Comparison of ENCODE assay signal across 19 cellular contexts in genomic region chr1:201286445-201286844, GRCh38. TPM values are rescaled to one million over a fixed set of nuclear protein-coding genes. Genes with fewer than 3 reads are reported as not detected.
DNase-seq lines count a peak whose midpoint lies in the region; ATAC-seq and TF ChIP-seq lines count a peak whose summit lies in the region.
"Had no signal": no experiment of that assay in that cellular context is flagged by ENCODE, and none has a peak within 500 bp of the region (broad histone marks: within the 10 kb centered on the region; RNA-seq: fewer than 3 reads in every experiment).

No MANE protein-coding gene starts in this region.

- no peak overlapping the region for H2AK5ac ChIP-seq in mesenchymal stem cell (ENCODE audit: low read length, severe bottlenecking)

- no peak for TF ChIP-seq CTCF in DND-41 (IDR thresholded peaks at IDR 0.05; ENCODE audit: borderline replicate concordance, extremely low read depth, low read length, poor library complexity, severe bottlenecking)
- no peak for TF ChIP-seq CTCF in RWPE2 (IDR thresholded peaks at IDR 0.05; ENCODE audit: poor library complexity, severe bottlenecking)
- no peak for TF ChIP-seq CTCF in foreskin keratinocyte (conservative IDR thresholded peaks at IDR 0.05)
- no peak for TF ChIP-seq CTCF in smooth muscle cell (IDR thresholded peaks at IDR 0.05; ENCODE audit: borderline replicate concordance, insufficient read depth, poor library complexity, severe bottlenecking)

- POLR2A ChIA-PET in activated CD4-positive, alpha-beta T cell treated with anti-CD3 and anti-CD28 coated beads for 36 hours (lab: Charles Lee): no interaction called here

- no peaks in the 10 kb centered on the region for H3K79me1 ChIP-seq in mesenchymal stem cell (replicated peaks; ENCODE audit: low read length, poor library complexity, severe bottlenecking)

- H3K23ac ChIP-seq in mesenchymal stem cell (ENCODE audit: low read length in 2 of 2): no peak overlapping the region

- H3K36me3 ChIP-seq in DND-41 (ENCODE audit: insufficient read depth, low read length) (no peaks in the 10 kb centered on the region), RWPE2 (ENCODE audit: low read depth) (peaks cover 55% of the 10 kb centered on the region), smooth muscle cell (ENCODE audit: low read depth) (no peaks in the 10 kb centered on the region), mesenchymal stem cell (ENCODE audit: control insufficient read depth in 1 of 2, insufficient read depth in 2 of 2, low read depth in 1 of 2, low read length in 2 of 2) (no peaks in the 10 kb centered on the region)
- H3K36me3 ChIP-seq: BE2C had no signal

- intact Hi-C loops in activated CD4-positive, alpha-beta T cell treated with anti-CD3 and anti-CD28 coated beads for 36 hours (cut with DNase I, micrococcal nuclease): no loop called here

- H2BK12ac ChIP-seq in mesenchymal stem cell (ENCODE audit: low read length in 2 of 2): no peak overlapping the region

- H3K18ac ChIP-seq in mesenchymal stem cell (ENCODE audit: low read depth in 1 of 2, low read length in 2 of 2): no peak overlapping the region

- H3K27ac Mint-ChIP-seq in activated CD4-positive, alpha-beta T cell treated with anti-CD3 and anti-CD28 coated beads for 36 hours: no peak overlapping the region
- no peak overlapping the region for H3K27ac Mint-ChIP-seq in activated T-helper 17 cell treated with anti-CD3 and anti-CD28 coated beads, Interleukin-2, amount 50 U/mL, for 72 hours

- H2AFZ ChIP-seq in DND-41 (ENCODE audit: low read depth, low read length) (no peak overlapping the region), smooth muscle cell (ENCODE audit: low read depth) (no peak overlapping the region), mesenchymal stem cell (ENCODE audit: low read depth, low read length) (no peak overlapping the region)

- no peak overlapping the region for H3K4ac ChIP-seq in mesenchymal stem cell (ENCODE audit: low read depth in 1 of 2, low read length in 2 of 2)

- H3K14ac ChIP-seq in mesenchymal stem cell (ENCODE audit: low read length in 2 of 2): no peak overlapping the region

- H3K9me3 Mint-ChIP-seq in activated CD4-positive, alpha-beta T cell treated with anti-CD3 and anti-CD28 coated beads for 36 hours (ENCODE audit: low read depth): no peaks in the 10 kb centered on the region
- H3K9me3 Mint-ChIP-seq in activated T-helper 17 cell treated with anti-CD3 and anti-CD28 coated beads, Interleukin-2, amount 50 U/mL, for 72 hours: no peaks in the 10 kb centered on the region

- no peak overlapping the region for H3K4me3 ChIP-seq in DND-41 (ENCODE audit: low read depth in 1 of 2, low read length in 2 of 2)
- H3K4me3 ChIP-seq in RWPE2 (ENCODE audit: severe bottlenecking): no peak overlapping the region
- H3K4me3 ChIP-seq in smooth muscle cell: no peak overlapping the region
- H3K4me3 ChIP-seq in mesenchymal stem cell (ENCODE audit: insufficient read depth in 1 of 2, low read depth in 1 of 2, low read length in 2 of 2): no peak overlapping the region
- H3K4me3 ChIP-seq: SK-N-MC had no signal

- no peak overlapping the region for H2BK5ac ChIP-seq in mesenchymal stem cell (ENCODE audit: low read depth, low read length, poor library complexity, severe bottlenecking)

- H3K27me3 ChIP-seq in DND-41 (ENCODE audit: insufficient read depth, low read length, poor library complexity) (no peaks in the 10 kb centered on the region), RWPE2 (ENCODE audit: insufficient read depth, poor library complexity, severe bottlenecking) (no peaks in the 10 kb centered on the region), foreskin keratinocyte (no peaks in the 10 kb centered on the region), smooth muscle cell (ENCODE audit: low read depth) (no peaks in the 10 kb centered on the region), mesenchymal stem cell (ENCODE audit: control insufficient read depth in 1 of 2, insufficient read depth in 1 of 2, low read length in 2 of 2) (peaks cover 64 to 100% of the 10 kb centered on the region in 2 experiments)
- H3K27me3 ChIP-seq: BE2C had no signal

- H3K4me1 Mint-ChIP-seq in activated CD4-positive, alpha-beta T cell treated with anti-CD3 and anti-CD28 coated beads for 36 hours: peaks cover 3% of the 10 kb centered on the region
- no peaks in the 10 kb centered on the region for H3K4me1 Mint-ChIP-seq in activated T-helper 17 cell treated with anti-CD3 and anti-CD28 coated beads, Interleukin-2, amount 50 U/mL, for 72 hours

- H3K4me1 ChIP-seq in DND-41 (ENCODE audit: insufficient read depth, low read length) (no peaks in the 10 kb centered on the region), RWPE2 (ENCODE audit: insufficient read depth, poor library complexity, severe bottlenecking) (peaks cover 55% of the 10 kb centered on the region), foreskin keratinocyte (peaks cover 39% of the 10 kb centered on the region), smooth muscle cell (ENCODE audit: low read depth) (peaks cover 19% of the 10 kb centered on the region), mesenchymal stem cell (ENCODE audit: control insufficient read depth, insufficient read depth, low read depth, low read length) (peaks cover 10% of the 10 kb centered on the region)

- ATAC-seq in DND-41 (ENCODE audit: insufficient read depth, low read depth) (peak; percentile 59; the same call in 1 of the 3 replicates), RWPE2 (ENCODE audit: low read depth) (no peak), foreskin keratinocyte (no peak)
- ATAC-seq in activated CD4-positive, alpha-beta T cell treated with anti-CD3 and anti-CD28 coated beads for 36 hours: no peak
- ATAC-seq in activated T-helper 17 cell treated with anti-CD3 and anti-CD28 coated beads, Interleukin-2, amount 50 U/mL, for 72 hours (replicated peaks): no peak
- ATAC-seq: Right ventricle myocardium inferior had no signal

- no peaks in the 10 kb centered on the region for H3K79me2 ChIP-seq in DND-41 (ENCODE audit: insufficient read depth, low read length)
- H3K79me2 ChIP-seq in smooth muscle cell (ENCODE audit: low read depth): peaks cover 42% of the 10 kb centered on the region

- H4K20me1 ChIP-seq in DND-41 (ENCODE audit: insufficient read depth, low read length) (no peaks in the 10 kb centered on the region), smooth muscle cell (ENCODE audit: low read depth) (no peaks in the 10 kb centered on the region)

- H3K9me3 ChIP-seq in DND-41 (ENCODE audit: insufficient read depth, low read length, severe bottlenecking): no peaks in the 10 kb centered on the region
- no peaks in the 10 kb centered on the region for H3K9me3 ChIP-seq in RWPE2 (ENCODE audit: severe bottlenecking)
- no peaks in the 10 kb centered on the region for H3K9me3 ChIP-seq in smooth muscle cell (replicated peaks; ENCODE audit: low read depth)
- H3K9me3 ChIP-seq in mesenchymal stem cell (ENCODE audit: control insufficient read depth, low read length): no peaks in the 10 kb centered on the region
- H3K9me3 ChIP-seq: BE2C had no signal

- no peak overlapping the region for H2BK120ac ChIP-seq in mesenchymal stem cell (ENCODE audit: low read depth, low read length)

- no peak overlapping the region for H3K27ac ChIP-seq in DND-41 (ENCODE audit: low read length)
- H3K27ac ChIP-seq in RWPE2 (ENCODE audit: poor library complexity, severe bottlenecking): peak overlapping the region; percentile 80
- H3K27ac ChIP-seq in foreskin keratinocyte: peak overlapping the region; percentile 98
- peak overlapping the region; percentile 18 for H3K27ac ChIP-seq in smooth muscle cell (ENCODE audit: low read depth)
- H3K27ac ChIP-seq in mesenchymal stem cell (ENCODE audit: low read length, poor library complexity, severe bottlenecking): no peak overlapping the region
- H3K27ac ChIP-seq: SK-N-MC had no signal

- peaks cover 36% of the 10 kb centered on the region for H3K27me3 Mint-ChIP-seq in activated CD4-positive, alpha-beta T cell treated with anti-CD3 and anti-CD28 coated beads for 36 hours
- peaks cover 43% of the 10 kb centered on the region for H3K27me3 Mint-ChIP-seq in activated T-helper 17 cell treated with anti-CD3 and anti-CD28 coated beads, Interleukin-2, amount 50 U/mL, for 72 hours

- DNase-seq in DND-41 (no peak), RWPE2 (ENCODE audit: low spot score) (no peak), foreskin keratinocyte (no peak), smooth muscle cell (lab: John Stamatoyannopoulos, UW; ENCODE audit: unreplicated experiment) (no peak), NCI-H1105 (lab: John Stamatoyannopoulos, UW) (no peak), mesenchymal stem cell (no peak)
- no peak for DNase-seq in activated CD4-positive, alpha-beta T cell treated with anti-CD3 and anti-CD28 coated beads for 36 hours
- DNase-seq: BE2C, DMS 273 treated with DMSO at 0.1 percent for 48 hours, GF-D8, GOT3, KBM-7, NCI-H146, NCI-H2081, NCI-H510A, NCI-H82 had no signal

- H3F3A ChIP-seq in smooth muscle cell (ENCODE audit: low read depth): peaks cover 4% of the 10 kb centered on the region

- no peak overlapping the region for H4K8ac ChIP-seq in mesenchymal stem cell (ENCODE audit: low read length)

- 91% methylated on average over 1 of the region's 1 CpG for WGBS in smooth muscle cell (ENCODE audit: low lambda C conversion rate)
- 97% methylated on average over 1 of the region's 1 CpG for WGBS in mesenchymal stem cell

- no peak overlapping the region for H2BK15ac ChIP-seq in mesenchymal stem cell (ENCODE audit: low read depth, poor library complexity, severe bottlenecking)

- H3K4me2 ChIP-seq in DND-41 (ENCODE audit: insufficient read depth, low read length) (no peak overlapping the region), smooth muscle cell (peak overlapping the region; percentile 80), mesenchymal stem cell (ENCODE audit: low read length, poor library complexity, severe bottlenecking) (no peak overlapping the region)

- CTCF ChIA-PET in activated CD4-positive, alpha-beta T cell treated with anti-CD3 and anti-CD28 coated beads for 36 hours (lab: Charles Lee): no interaction called here

- H3K4me3 Mint-ChIP-seq in activated CD4-positive, alpha-beta T cell treated with anti-CD3 and anti-CD28 coated beads for 36 hours: no peak overlapping the region
- H3K4me3 Mint-ChIP-seq in activated T-helper 17 cell treated with anti-CD3 and anti-CD28 coated beads, Interleukin-2, amount 50 U/mL, for 72 hours: no peak overlapping the region

- no peaks in the 10 kb centered on the region for H3K36me3 Mint-ChIP-seq in activated CD4-positive, alpha-beta T cell treated with anti-CD3 and anti-CD28 coated beads for 36 hours (ENCODE audit: low read depth)
- H3K36me3 Mint-ChIP-seq in activated T-helper 17 cell treated with anti-CD3 and anti-CD28 coated beads, Interleukin-2, amount 50 U/mL, for 72 hours (ENCODE audit: low read depth): no peaks in the 10 kb centered on the region

- no peak overlapping the region for H3K9ac ChIP-seq in DND-41 (ENCODE audit: low read depth, low read length)
- H3K9ac ChIP-seq in smooth muscle cell (ENCODE audit: low read depth): peak overlapping the region; percentile 0
- no peak overlapping the region for H3K9ac ChIP-seq in mesenchymal stem cell (ENCODE audit: low read length)

- no peak overlapping the region for H4K91ac ChIP-seq in mesenchymal stem cell (ENCODE audit: low read length)

RNA-seq across cellular contexts. Expression of gene PKP1, which starts 3.1 kb away (rescaled TPM):
- 153 and 171 TPM in 2 replicates for total RNA-seq in foreskin keratinocyte
- 92.5 and 104 TPM in 2 replicates for polyA plus RNA-seq in foreskin keratinocyte
- 43.6 and 52.5 TPM in 2 replicates for total RNA-seq in smooth muscle cell
- polyA plus RNA-seq in smooth muscle cell: 26.9 and 30.3 TPM in 2 replicates
- total RNA-seq in activated CD4-positive, alpha-beta T cell treated with anti-CD3 and anti-CD28 coated beads for 36 hours: not detected
- polyA plus RNA-seq in mesenchymal stem cell (2013, experiment 1 of 2): not detected
- polyA plus RNA-seq in mesenchymal stem cell (2013, experiment 2 of 2): not detected
- total RNA-seq in activated T-helper 17 cell treated with anti-CD3 and anti-CD28 coated beads, Interleukin-2, amount 50 U/mL, for 72 hours: not detected

Comparison
In these comparisons a context has a peak if more than half of its experiments do, and no peak if none do; other contexts are left out.
1. H3K27ac ChIP-seq: peak in RWPE2 (single experiment), foreskin keratinocyte (single experiment) and smooth muscle cell (single experiment); none in DND-41 (single experiment) and mesenchymal stem cell (single experiment).
2. RNA of gene PKP1, which starts 3.1 kb away (total RNA-seq): 153 to 171 TPM in foreskin keratinocyte and 43.6 to 52.5 TPM in smooth muscle cell; not detected in activated CD4-positive, alpha-beta T cell treated with anti-CD3 and anti-CD28 coated beads for 36 hours and not detected in activated T-helper 17 cell treated with anti-CD3 and anti-CD28 coated beads, Interleukin-2, amount 50 U/mL, for 72 hours; every median in the first group is over 10 times any median in the second.